Comparison of ENCODE assay signal across 14 cellular contexts in the genomic region with DNA sequence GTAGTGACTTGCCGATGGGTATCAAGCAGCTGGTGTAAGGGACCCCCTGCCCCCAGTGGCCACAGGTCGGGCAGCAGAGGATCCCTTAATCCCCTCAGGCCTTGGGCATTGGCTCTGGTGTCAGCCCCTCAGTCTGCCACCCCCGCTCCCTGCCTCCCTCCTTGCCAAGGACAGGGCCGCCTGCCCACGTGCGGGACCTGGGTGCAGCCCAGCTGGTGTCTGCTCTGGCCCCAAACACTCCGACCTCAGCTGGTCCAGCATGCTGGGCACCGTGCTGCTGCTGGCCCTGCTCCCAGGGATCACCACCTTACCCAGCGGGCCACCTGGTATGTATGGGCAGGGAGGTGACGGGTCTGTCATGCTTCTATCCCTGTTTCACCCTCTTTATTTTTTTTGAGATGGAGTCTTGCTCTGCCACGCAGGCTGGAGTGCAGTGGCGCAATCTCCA. TPM values are rescaled to one million over a fixed set of nuclear protein-coding genes. Genes with fewer than 3 reads are reported as not detected.
DNase-seq lines count a peak whose midpoint lies in the region; ATAC-seq and TF ChIP-seq lines count a peak whose summit lies in the region.
"Had no signal": no experiment of that assay in that cellular context is flagged by ENCODE, and none has a peak within 500 bp of the region (broad histone marks: within the 10 kb centered on the region; RNA-seq: fewer than 3 reads in every experiment).

A gene (plus strand): TSS at position 233 of the 448 bp plus-strand sequence.

- intact Hi-C loops in activated CD4-positive, alpha-beta T cell treated with anti-CD3 and anti-CD28 coated beads, Interleukin-2, amount 10 ng/mL, durations not matched to agents 24 days and 14 days (cut with micrococcal nuclease): loop anchor here (5.0 kb wide), 1 partner anchor 717 kb away; no protein-coding TSS in a partner anchor
- intact Hi-C loops in dorsolateral prefrontal cortex (cut with DNase I): loop anchor here in 1 of 2 donors (5.0 kb wide), 1 partner anchor 52 kb away; no protein-coding TSS in a partner anchor

- H4K12ac ChIP-seq in trophoblast cell (ENCODE audit: low read depth, low read length): no peak within 1 kb of the TSS

- H3K4me3 ChIP-seq in MG63 (no peak within 1 kb of the TSS), dorsolateral prefrontal cortex (peak within 1 kb of the TSS in 45 of 59 donors; percentile 38 to 90 (median 74)), trophoblast cell (ENCODE audit: low read depth, low read length) (peak within 1 kb of the TSS; percentile 31)

- H4K91ac ChIP-seq in trophoblast cell (ENCODE audit: low read depth, low read length): no peak within 1 kb of the TSS

- peaks cover 32% of the 10 kb centered on the region for H3K27me3 ChIP-seq in MG63
- peaks cover 0 to 45% (median 21%) of the 10 kb centered on the region in 45 donors for H3K27me3 ChIP-seq in dorsolateral prefrontal cortex
- H3K27me3 ChIP-seq in trophoblast cell (ENCODE audit: insufficient read depth, low read length): peaks cover 31% of the 10 kb centered on the region

- H3K4me1 ChIP-seq in trophoblast cell (ENCODE audit: control insufficient read depth in 1 of 2, insufficient read depth in 2 of 2, low read length in 2 of 2): peaks cover 13 to 16% of the 10 kb centered on the region in 2 experiments

- H3K27ac ChIP-seq in dorsolateral prefrontal cortex (peak within 1 kb of the TSS in 16 of 59 donors; percentile 35 to 95 (median 82)), trophoblast cell (ENCODE audit: low read depth, low read length) (no peak within 1 kb of the TSS)

- no peak within 1 kb of the TSS for H3K9ac ChIP-seq in trophoblast cell (ENCODE audit: low read length)

- H3K4ac ChIP-seq in trophoblast cell (ENCODE audit: low read depth, low read length): no peak within 1 kb of the TSS

- H3K27ac Mint-ChIP-seq in activated CD4-positive, alpha-beta T cell treated with anti-CD3 and anti-CD28 coated beads, Interleukin-2, amount 10 ng/mL, durations not matched to agents 24 days and 14 days: no peak within 1 kb of the TSS

- TF ChIP-seq CTCF in dorsolateral prefrontal cortex (IDR thresholded peaks at IDR 0.05 in 54 of 56, conservative IDR thresholded peaks at IDR 0.05 in 2 of 56; ENCODE audit: low read depth in 1 of 56, partially characterized antibody in 56 of 56): no peak

- no peak within 1 kb of the TSS for H3K18ac ChIP-seq in trophoblast cell (ENCODE audit: low read length)

- H3K14ac ChIP-seq in trophoblast cell (ENCODE audit: low read length): no peak within 1 kb of the TSS

- no peak within 1 kb of the TSS for H4K8ac ChIP-seq in trophoblast cell (ENCODE audit: low read depth, low read length)

- H3K36me3 Mint-ChIP-seq in activated CD4-positive, alpha-beta T cell treated with anti-CD3 and anti-CD28 coated beads, Interleukin-2, amount 10 ng/mL, durations not matched to agents 24 days and 14 days (ENCODE audit: low read depth): peaks cover 27% of the 10 kb centered on the region

- H3K4me2 ChIP-seq in trophoblast cell (ENCODE audit: low read length): no peak within 1 kb of the TSS

- H3K4me3 Mint-ChIP-seq in activated CD4-positive, alpha-beta T cell treated with anti-CD3 and anti-CD28 coated beads, Interleukin-2, amount 10 ng/mL, durations not matched to agents 24 days and 14 days: peak within 1 kb of the TSS; percentile 85

- no peak within 1 kb of the TSS for H2BK5ac ChIP-seq in trophoblast cell (ENCODE audit: low read depth, low read length, poor library complexity)

- H3K36me3 ChIP-seq in MG63: peaks cover 29% of the 10 kb centered on the region
- H3K36me3 ChIP-seq in trophoblast cell (ENCODE audit: control insufficient read depth in 1 of 2, insufficient read depth in 2 of 2, low read length in 2 of 2): peaks cover 30 to 35% of the 10 kb centered on the region in 2 experiments

- H3K79me2 ChIP-seq in trophoblast cell (ENCODE audit: control insufficient read depth, insufficient read depth, low read length, poor library complexity): no peaks in the 10 kb centered on the region

- no peaks in the 10 kb centered on the region for H3K79me1 ChIP-seq in trophoblast cell (ENCODE audit: low read length)

- no peak within 1 kb of the TSS for H2AFZ ChIP-seq in trophoblast cell (ENCODE audit: insufficient read depth, low read length, poor library complexity)

- no peak within 1 kb of the TSS for H3K23ac ChIP-seq in trophoblast cell (ENCODE audit: low read length)

- no peak for ATAC-seq in GM18520 (IDR thresholded peaks at IDR 0.05; ENCODE audit: unreplicated experiment)

- no peaks in the 10 kb centered on the region for H3K9me3 Mint-ChIP-seq in activated CD4-positive, alpha-beta T cell treated with anti-CD3 and anti-CD28 coated beads, Interleukin-2, amount 10 ng/mL, durations not matched to agents 24 days and 14 days

- H2BK120ac ChIP-seq in trophoblast cell (ENCODE audit: insufficient read depth, low read length, poor library complexity): no peak within 1 kb of the TSS

- no peak within 1 kb of the TSS for H2AK5ac ChIP-seq in trophoblast cell (ENCODE audit: low read length)

- no peak for DNase-seq in activated CD4-positive, alpha-beta T cell treated with anti-CD3 and anti-CD28 coated beads, Interleukin-2, amount 10 ng/mL, durations not matched to agents 24 days and 14 days
- DNase-seq in activated CD4-positive, alpha-beta T cell treated with anti-CD3 and anti-CD28 coated beads, Interleukin-2, amount 50 U/mL, for 48 hours: no peak
- peak; percentile 46 for DNase-seq in MG63
- DNase-seq in dorsolateral prefrontal cortex: no peak
- no peak for DNase-seq in trophoblast cell
- no peak for DNase-seq in NCI-H1092 (lab: John Stamatoyannopoulos, UW)
- DNase-seq in NCI-H345 treated with DMSO at 0.1 percent for 48 hours (lab: John Stamatoyannopoulos, UW; ENCODE audit: unreplicated experiment): no peak
- DNase-seq: activated CD8-positive, alpha-beta memory T cell treated with anti-CD3 and anti-CD28 coated beads, Interleukin-2, amount 50 U/mL, for 4 hours; cortex of kidney; NCI-H146 had no signal

- WGBS in trophoblast cell (ENCODE audit: extremely low coverage, insufficient coverage, insufficient read length): no CpG with 5 or more reads among the region's 12 CpGs

- H3K9me3 ChIP-seq in MG63 (no peaks in the 10 kb centered on the region), trophoblast cell (ENCODE audit: insufficient read depth, low read depth, low read length) (peaks cover 7% of the 10 kb centered on the region)

- H2BK12ac ChIP-seq in trophoblast cell (ENCODE audit: low read length): no peak within 1 kb of the TSS

- peaks cover 23% of the 10 kb centered on the region for H3K27me3 Mint-ChIP-seq in activated CD4-positive, alpha-beta T cell treated with anti-CD3 and anti-CD28 coated beads, Interleukin-2, amount 10 ng/mL, durations not matched to agents 24 days and 14 days

- peaks cover 12% of the 10 kb centered on the region for H3K4me1 Mint-ChIP-seq in activated CD4-positive, alpha-beta T cell treated with anti-CD3 and anti-CD28 coated beads, Interleukin-2, amount 10 ng/mL, durations not matched to agents 24 days and 14 days

RNA-seq across cellular contexts. Expression of the gene that starts here (rescaled TPM):
- 5.3 and 8.5 TPM in 2 replicates for total RNA-seq in activated CD4-positive, alpha-beta T cell treated with anti-CD3 and anti-CD28 coated beads, Interleukin-2, amount 10 ng/mL, durations not matched to agents 24 days and 14 days
- total RNA-seq in MG63 (2014; rRNA removed; shearing (Covaris generic); ENCODE audit: low replicate concordance): 0.46 TPM in 1 of 2 replicates, not detected in the other
- 10 to 100 TPM in 119 of 120 experiments, 1 to 10 TPM in 1; 9.8 to 66.3 (median 34.6) TPM for total RNA-seq in dorsolateral prefrontal cortex
- 0.64 and 0.90 TPM in 2 replicates for polyA plus RNA-seq in trophoblast cell (2013)
- total RNA-seq: SK-MEL-5 had no signal
- polyA plus RNA-seq: AG04450, neural cell had no signal

Comparison
In these comparisons a context has a peak if more than half of its experiments do, and no peak if none do; other contexts are left out.
1. Peak in DNase-seq in MG63; RNA of the gene not detected or under 1 TPM.